ENCODE assay signal across 29 cellular contexts in the genomic region with DNA sequence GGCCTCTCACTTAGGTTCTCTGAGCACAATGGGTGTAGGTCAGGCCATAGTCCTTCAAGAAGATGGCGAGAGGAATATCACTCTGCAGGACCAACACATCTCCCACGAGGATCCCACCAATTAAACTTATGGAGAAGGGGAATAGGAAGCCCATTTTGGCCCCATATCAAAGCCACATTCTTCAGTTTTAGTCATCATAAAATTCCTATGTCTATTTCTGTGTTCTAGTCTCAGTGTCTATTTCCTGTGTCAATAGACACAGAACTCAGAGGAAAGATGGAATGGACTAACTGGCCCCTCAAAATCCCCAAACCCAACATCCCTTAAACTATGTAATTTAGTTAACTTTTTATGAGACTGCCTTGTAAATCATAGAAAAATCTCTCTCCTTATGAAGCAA.
DNase-seq lines count a peak whose midpoint lies in the region; ATAC-seq and TF ChIP-seq lines count a peak whose summit lies in the region.
"Had no signal": no experiment of that assay in that cellular context is flagged by ENCODE, and none has a peak within 500 bp of the region (broad histone marks: within the 10 kb centered on the region; RNA-seq: fewer than 3 reads in every experiment).

No MANE protein-coding gene starts in this region.

- no peak overlapping the region for H3K4me3 ChIP-seq in breast epithelium
- no peak overlapping the region for H3K4me3 ChIP-seq in fibroblast of mammary gland (ENCODE audit: control insufficient read depth, low read depth, low read length)
- H3K4me3 ChIP-seq: adrenal gland, BLaER1, cardiac muscle cell, dorsolateral prefrontal cortex, HAP-1, K562, lower lobe of right lung, spleen had no signal

- H3K27me3 ChIP-seq in breast epithelium: no peaks in the 10 kb centered on the region
- H3K27me3 ChIP-seq: adrenal gland, BLaER1, cardiac muscle cell, spleen had no signal

- H3K9me3 Mint-ChIP-seq in MCF 10A (ENCODE audit: unreplicated experiment): peaks cover 8% of the 10 kb centered on the region
- H3K9me3 Mint-ChIP-seq: activated B cell treated with CpG ODN at 0.5 μM for 24 hours; activated CD8-positive, alpha-beta T cell treated with anti-CD3 and anti-CD28 coated beads for 36 hours had no signal

- intact Hi-C loops in MCF 10A (cut with micrococcal nuclease) (no loop called here), breast epithelium (cut with DNase I; ENCODE audit: low total_unique reads) (no loop called here)

- H3K27ac Mint-ChIP-seq in MCF 10A (ENCODE audit: low read depth, unreplicated experiment): peak overlapping the region; percentile 33
- H3K27ac Mint-ChIP-seq: activated B cell treated with CpG ODN at 0.5 μM for 24 hours; activated CD8-positive, alpha-beta T cell treated with anti-CD3 and anti-CD28 coated beads for 36 hours had no signal

- no peaks in the 10 kb centered on the region for H3K27me3 Mint-ChIP-seq in MCF 10A (ENCODE audit: insufficient read depth, unreplicated experiment)
- H3K27me3 Mint-ChIP-seq: activated B cell treated with CpG ODN at 0.5 μM for 24 hours had no signal

- H3K27ac ChIP-seq in breast epithelium: no peak overlapping the region
- H3K27ac ChIP-seq: 22Rv1, adrenal gland, BLaER1, cardiac muscle cell, epithelial cell of prostate, lower lobe of right lung had no signal

- H3K4me3 Mint-ChIP-seq in MCF 10A (ENCODE audit: unreplicated experiment): no peak overlapping the region
- H3K4me3 Mint-ChIP-seq: activated B cell treated with CpG ODN at 0.5 μM for 24 hours; activated CD8-positive, alpha-beta T cell treated with anti-CD3 and anti-CD28 coated beads for 36 hours had no signal

- H3K4me1 ChIP-seq in breast epithelium: no peaks in the 10 kb centered on the region

- no peak for TF ChIP-seq POLR2A in breast epithelium (IDR thresholded peaks at IDR 0.05)

- H3K9me3 ChIP-seq in breast epithelium: no peaks in the 10 kb centered on the region
- H3K9me3 ChIP-seq: adrenal gland, BLaER1, HAP-1, lower lobe of right lung, spleen had no signal

- no peak for TF ChIP-seq CTCF in MCF 10A (IDR thresholded peaks at IDR 0.05; ENCODE audit: unreplicated experiment)
- no peak for TF ChIP-seq CTCF in breast epithelium (IDR thresholded peaks at IDR 0.05)
- TF ChIP-seq CTCF in fibroblast of mammary gland (conservative IDR thresholded peaks at IDR 0.05; ENCODE audit: control insufficient read depth, insufficient read depth, low read depth, low read length): no peak
- TF ChIP-seq CTCF in GM10266 (IDR thresholded peaks at IDR 0.05; ENCODE audit: control insufficient read depth, insufficient read depth, low read depth, missing control alignments): no peak

- CTCF ChIA-PET in MCF 10A (lab: Yijun Ruan, JAX): no interaction called here

- ATAC-seq in SK-N-SH treated with all-trans-retinoic acid at 6 μM for 48 hours: peak; percentile 68; the same call in 2 of the 3 replicates
- no peak for ATAC-seq in HG03039 (IDR thresholded peaks at IDR 0.05; ENCODE audit: unreplicated experiment)
- no peak for ATAC-seq in GM21360 (IDR thresholded peaks at IDR 0.05; ENCODE audit: unreplicated experiment)
- ATAC-seq: activated CD8-positive, alpha-beta T cell treated with anti-CD3 and anti-CD28 coated beads for 36 hours; K562; lower lobe of right lung had no signal

- no peaks in the 10 kb centered on the region for H3K36me3 Mint-ChIP-seq in MCF 10A (ENCODE audit: insufficient read depth, unreplicated experiment)

- POLR2A ChIA-PET in MCF 10A (lab: Yijun Ruan, JAX): interaction anchor here (1.5 kb wide), 1 partner anchor 17 kb away, joined by 6 read pairs; no protein-coding TSS in a partner anchor

- no TSS peak for BruUV-seq in MCF 10A (replicated peaks; lab: Mats Ljungman, UMichigan)

- DNase-seq in MCF 10A (ENCODE audit: unreplicated experiment) (peak; percentile 14), breast epithelium (ENCODE audit: low spot score in 2 of 2) (no peak), fibroblast of mammary gland (ENCODE audit: low read depth) (peak; percentile 19), GM10266 (ENCODE audit: extremely low spot score) (no peak)
- no peak for DNase-seq in stimulated activated naive CD4-positive, alpha-beta T cell treated with Interleukin-2 at 50 U/mL for 16 hours (lab: John Stamatoyannopoulos, UW)
- DNase-seq: activated B cell treated with CpG ODN at 0.5 μM for 24 hours; activated CD8-positive, alpha-beta T cell treated with anti-CD3 and anti-CD28 coated beads for 36 hours; activated gamma-delta T cell treated with Interleukin-2 at 50 U/mL for 16 hours; adrenal gland; Calu3; dorsolateral prefrontal cortex; lower lobe of right lung; NCI-H1436; NCI-H2107; NCI-H446 treated with DMSO at 0.1 percent for 48 hours; retina; spleen; stimulated activated CD4-positive, alpha-beta T cell treated with anti-CD3 and anti-CD28 coated beads, Interleukin-4, amount 100 ng/mL, for 1 hour; stimulated activated naive CD4-positive, alpha-beta T cell; T-helper 9 cell had no signal

- H3K36me3 ChIP-seq in breast epithelium: no peaks in the 10 kb centered on the region
- H3K36me3 ChIP-seq: adrenal gland, BLaER1, cardiac muscle cell, HAP-1, lower lobe of right lung, spleen had no signal

- peaks cover 53% of the 10 kb centered on the region for H3K4me1 Mint-ChIP-seq in MCF 10A (ENCODE audit: insufficient read depth, unreplicated experiment)

TF ChIP-seq in SK-N-SH treated with all-trans-retinoic acid at 6 μM for 48 hours, 23 proteins besides CTCF, POLR2A, EP300 and RAD21:
- no peak for TF ChIP-seq BACH2 (CRISPR knock-in tag; IDR thresholded peaks at IDR 0.05; ENCODE audit: borderline replicate concordance)
- no peak for TF ChIP-seq ZFP30 (CRISPR knock-in tag; IDR thresholded peaks at IDR 0.05)
- TF ChIP-seq CSDC2 (CRISPR knock-in tag; IDR thresholded peaks at IDR 0.05): no peak
- TF ChIP-seq, protein P1, sequence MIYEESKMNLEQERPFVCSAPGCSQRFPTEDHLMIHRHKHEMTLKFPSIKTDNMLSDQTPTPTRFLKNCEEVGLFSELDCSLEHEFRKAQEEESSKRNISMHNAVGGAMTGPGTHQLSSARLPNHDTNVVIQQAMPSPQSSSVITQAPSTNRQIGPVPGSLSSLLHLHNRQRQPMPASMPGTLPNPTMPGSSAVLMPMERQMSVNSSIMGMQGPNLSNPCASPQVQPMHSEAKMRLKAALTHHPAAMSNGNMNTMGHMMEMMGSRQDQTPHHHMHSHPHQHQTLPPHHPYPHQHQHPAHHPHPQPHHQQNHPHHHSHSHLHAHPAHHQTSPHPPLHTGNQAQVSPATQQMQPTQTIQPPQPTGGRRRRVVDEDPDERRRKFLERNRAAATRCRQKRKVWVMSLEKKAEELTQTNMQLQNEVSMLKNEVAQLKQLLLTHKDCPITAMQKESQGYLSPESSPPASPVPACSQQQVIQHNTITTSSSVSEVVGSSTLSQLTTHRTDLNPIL (CRISPR knock-in tag; IDR thresholded peaks at IDR 0.05; ENCODE audit: low read depth): no peak
- no peak for TF ChIP-seq TCF4 (CRISPR knock-in tag; IDR thresholded peaks at IDR 0.05; ENCODE audit: borderline replicate concordance)

Comparison
In these comparisons a context has a peak if more than half of its experiments do, and no peak if none do; other contexts are left out.
1. DNase-seq: peak in MCF 10A (single experiment) and fibroblast of mammary gland (single experiment); none in breast epithelium (0 of 2), stimulated activated naive CD4-positive, alpha-beta T cell treated with Interleukin-2 at 50 U/mL for 16 hours (single experiment) and GM10266 (single experiment).